In the genomic region with DNA sequence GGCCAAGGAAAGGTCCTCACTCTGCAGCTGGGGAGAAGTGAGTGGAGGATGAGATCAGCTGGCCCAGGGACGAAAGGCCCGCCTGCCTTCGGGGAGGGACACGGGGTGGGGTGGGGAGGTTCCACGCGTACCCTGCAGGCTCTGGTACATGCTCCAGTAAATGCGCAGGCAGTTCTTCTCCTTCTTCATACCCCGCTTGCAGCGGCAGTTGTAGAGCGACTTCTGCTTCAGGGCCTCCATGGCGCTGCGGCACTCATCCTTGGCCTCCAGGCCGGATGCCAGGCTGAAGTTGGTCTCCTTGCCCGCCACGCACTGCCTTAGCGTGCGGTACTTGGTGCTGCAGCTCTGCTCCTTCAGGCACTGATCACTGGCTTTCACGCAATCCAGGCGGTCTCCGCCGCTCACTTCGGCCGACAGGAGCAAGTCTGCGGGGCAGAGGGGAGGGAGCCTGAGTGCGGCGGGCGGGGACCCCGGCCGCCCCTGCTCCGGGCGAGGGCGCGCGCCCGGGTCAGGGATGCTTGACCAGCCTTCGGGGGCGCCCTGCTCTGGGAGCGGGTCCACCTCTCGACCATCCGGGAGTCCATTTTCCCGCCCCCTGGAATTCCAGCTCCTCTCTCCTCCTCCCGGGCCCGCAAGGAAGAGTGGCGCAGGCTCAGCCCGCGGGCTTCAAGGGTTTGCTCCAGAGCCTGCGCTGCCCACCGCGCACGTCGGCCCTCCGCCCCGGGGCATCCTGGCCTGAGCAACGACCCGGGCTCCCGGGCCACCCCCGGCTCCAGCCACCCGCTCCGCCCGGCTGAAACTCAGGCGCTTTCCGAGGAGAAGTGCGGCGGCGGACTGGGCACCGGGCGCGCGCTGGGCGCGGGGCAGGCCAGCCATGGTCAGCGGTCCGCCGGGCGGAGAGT, we compare ENCODE assay signal across 2 cellular contexts.
TF ChIP-seq lines count a peak whose summit lies in the region.

No MANE protein-coding gene starts in this region.

TF ChIP-seq in liver, 16 proteins besides CTCF, POLR2A, EP300 and RAD21:
- no peak for TF ChIP-seq HNF4A (conservative IDR thresholded peaks at IDR 0.05)
- TF ChIP-seq NR2F2 (IDR thresholded peaks at IDR 0.05), result no peak
- no peak for TF ChIP-seq FOXA2 (IDR thresholded peaks at IDR 0.05)
- TF ChIP-seq HNF4G (IDR thresholded peaks at IDR 0.05), result no peak
- no peak for TF ChIP-seq REST (IDR thresholded peaks at IDR 0.05)
- no peak for TF ChIP-seq JUND (IDR thresholded peaks at IDR 0.05)
- no peak for TF ChIP-seq YY1 (IDR thresholded peaks at IDR 0.05)
- TF ChIP-seq TAF1 (conservative IDR thresholded peaks at IDR 0.05), result no peak
- no peak for TF ChIP-seq FOXA1 (IDR thresholded peaks at IDR 0.05)
- TF ChIP-seq ATF3 (IDR thresholded peaks at IDR 0.05), result no peak
- TF ChIP-seq GABPA (IDR thresholded peaks at IDR 0.05 in 1 of 2, conservative IDR thresholded peaks at IDR 0.05 in 1 of 2), result no peak
- no peak for TF ChIP-seq RXRA (IDR thresholded peaks at IDR 0.05)

TF ChIP-seq in HepG2, 621 proteins besides CTCF, POLR2A, EP300 and RAD21:
- no peak for TF ChIP-seq ZNF280B (CRISPR knock-in tag; IDR thresholded peaks at IDR 0.05; ENCODE audit: borderline replicate concordance)
- TF ChIP-seq ELF4 (CRISPR knock-in tag; IDR thresholded peaks at IDR 0.05; ENCODE audit: borderline replicate concordance), result no peak
- TF ChIP-seq NFKB2 (CRISPR knock-in tag; IDR thresholded peaks at IDR 0.05; ENCODE audit: borderline replicate concordance), result no peak
TF ChIP-seq in HepG2: peak in this region for 0.
